ENCODE assay signal across 13 cellular contexts in genomic region chr5:144712090-144712489, GRCh38.
A peak's percentile ranks its signal among the peaks of the same experiment; 100 is the strongest.
DNase-seq lines count a peak whose midpoint lies in the region; ATAC-seq and TF ChIP-seq lines count a peak whose summit lies in the region.
"Had no signal": no experiment of that assay in that cellular context is flagged by ENCODE, and none has a peak within 500 bp of the region (broad histone marks: within the 10 kb centered on the region; RNA-seq: fewer than 3 reads in every experiment).

No MANE protein-coding gene starts in this region.

- H3K36me3 Mint-ChIP-seq in naive B cell, result peaks cover 0 to 7% of the 10 kb centered on the region in 2 donors

- peaks cover 30 to 42% (median 37%) of the 10 kb centered on the region in 3 donors for H3K4me1 Mint-ChIP-seq in naive B cell

- H3K27me3 Mint-ChIP-seq in naive B cell, result no peaks in the 10 kb centered on the region

- CTCF ChIA-PET in GM10248 (lab: Yijun Ruan, JAX), result no interaction called here

- TF ChIP-seq CTCF in GM10248 (IDR thresholded peaks at IDR 0.05; ENCODE audit: control extremely low read depth, extremely low read depth, low read depth, missing control alignments), result no peak

- peaks cover 3 to 7% (median 4%) of the 10 kb centered on the region in 7 donors for H3K9me3 Mint-ChIP-seq in naive B cell

- peak overlapping the region in 7 of 8 donors; percentile 23 to 87 (median 42) for H3K4me3 Mint-ChIP-seq in naive B cell
- H3K4me3 Mint-ChIP-seq: activated T-helper 1 cell treated with anti-CD3 and anti-CD28 coated beads, Interleukin-12 subunit alpha, Interleukin-12 subunit beta, Interleukin-2, Interleukin-4 antibody, amounts not matched to agents 30 ng/mL and 10 ng/mL and 1 ng/mL, durations not matched to agents 14 hours and 24 hours and 36 hours had no signal

- POLR2A ChIA-PET in GM10248 (lab: Yijun Ruan, JAX), result no interaction called here

- ATAC-seq in GM18909 (IDR thresholded peaks at IDR 0.05; ENCODE audit: poor library complexity, unreplicated experiment) (peak; percentile 92), HG02588 (IDR thresholded peaks at IDR 0.05; ENCODE audit: unreplicated experiment) (peak; percentile 47), HG03469 (IDR thresholded peaks at IDR 0.05; ENCODE audit: unreplicated experiment) (peak; percentile 95), naive B cell (ENCODE audit: low read depth in 2 of 2) (peak; percentile 90 to 92)
- ATAC-seq: psoas muscle had no signal

- H3K27ac Mint-ChIP-seq in naive B cell, result peak overlapping the region; percentile 6 to 95 (median 70)
- H3K27ac Mint-ChIP-seq: activated T-helper 1 cell treated with anti-CD3 and anti-CD28 coated beads, Interleukin-12 subunit alpha, Interleukin-12 subunit beta, Interleukin-2, Interleukin-4 antibody, amounts not matched to agents 30 ng/mL and 10 ng/mL and 1 ng/mL, durations not matched to agents 14 hours and 24 hours and 36 hours had no signal

- DNase-seq in naive B cell, result peak; percentile 58
- no peak for DNase-seq in SW480 (ENCODE audit: low spot score)
- DNase-seq in NCI-H2081 treated with DMSO at 0.1 percent for 48 hours (lab: John Stamatoyannopoulos, UW), result no peak
- DNase-seq in GM10248 (ENCODE audit: extremely low spot score), result no peak
- DNase-seq: activated CD4-positive, alpha-beta T cell treated with anti-CD3 and anti-CD28 coated beads for 1 hour; NCI-H2227 treated with DMSO at 0.1 percent for 48 hours; psoas muscle; stimulated activated CD4-positive, alpha-beta T cell treated with anti-CD3 and anti-CD28 coated beads, Interleukin-4, amount 100 ng/mL, for 1 hour; stomach had no signal
